ENCODE assay signal across 27 cellular contexts in the genomic region with DNA sequence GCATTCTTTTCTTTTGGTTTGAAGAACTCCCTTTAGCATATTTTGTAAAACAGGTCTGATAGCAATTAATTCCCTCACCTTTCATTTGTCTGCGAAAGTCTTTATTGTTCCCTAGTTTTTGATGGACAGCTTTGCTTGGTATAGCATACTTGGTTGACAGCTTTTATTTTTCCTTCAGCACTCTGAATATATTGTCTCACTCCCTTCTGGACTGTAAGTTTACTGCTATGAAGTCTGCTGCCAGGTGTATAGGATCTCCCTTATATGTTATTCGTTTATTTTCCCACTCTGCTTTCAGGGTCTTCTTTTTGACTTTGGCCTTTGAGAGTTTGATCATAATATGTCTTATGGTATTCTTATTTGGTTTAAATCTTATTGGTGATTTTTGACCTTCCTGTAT.
"Had no signal": no experiment of that assay in that cellular context is flagged by ENCODE, and none has a peak within 500 bp of the region (broad histone marks: within the 10 kb centered on the region; RNA-seq: fewer than 3 reads in every experiment).

No MANE protein-coding gene starts in this region.

- H3K27ac ChIP-seq: stomach, suprapubic skin, testis, thoracic aorta, thyroid gland, tibial artery, tibial nerve, transverse colon, upper lobe of left lung, upper lobe of right lung, uterus, vagina had no signal

- H3K4me3 ChIP-seq: stomach, suprapubic skin, testis, thoracic aorta, thyroid gland, tibial artery, tibial nerve, transverse colon, upper lobe of left lung, upper lobe of right lung, uterus, vagina had no signal

- H3K27ac Mint-ChIP-seq: stimulated activated effector memory CD8-positive, alpha-beta T cell treated with anti-CD3 and anti-CD28 coated beads, Interleukin-12 subunit alpha, Interleukin-12 subunit beta, amount 100 ng/mL, for 72 hours; stimulated activated memory B cell treated with anti-CD40 and anti-IgM and Interleukin-4, amounts not matched to agents 10 μg/mL and 1 μg/mL and 100 μg/mL, for 72 hours; stimulated activated naive CD8-positive, alpha-beta T cell treated with anti-CD3 and anti-CD28 coated beads, Interleukin-15, amount 100 ng/mL, for 72 hours; stimulated activated naive CD8-positive, alpha-beta T cell treated with anti-CD3 and anti-CD28 coated beads, Interleukin-15, Interleukin-2, amounts not matched to agents 100 ng/mL and 50 ng/mL, for 24 hours; type B pancreatic cell had no signal

- H3K36me3 ChIP-seq: stomach, suprapubic skin, thoracic aorta, thyroid gland, tibial artery, tibial nerve, transverse colon, upper lobe of left lung, upper lobe of right lung, uterus, vagina had no signal

- H3K36me3 Mint-ChIP-seq: stimulated activated effector memory CD8-positive, alpha-beta T cell treated with anti-CD3 and anti-CD28 coated beads, Interleukin-12 subunit alpha, Interleukin-12 subunit beta, amount 100 ng/mL, for 72 hours; stimulated activated memory B cell treated with anti-CD40 and anti-IgM and Interleukin-4, amounts not matched to agents 10 μg/mL and 1 μg/mL and 100 μg/mL, for 72 hours; type B pancreatic cell had no signal

- H3K27me3 Mint-ChIP-seq: stimulated activated memory B cell treated with anti-CD40 and anti-IgM and Interleukin-4, amounts not matched to agents 10 μg/mL and 1 μg/mL and 100 μg/mL, for 72 hours; stimulated activated naive CD8-positive, alpha-beta T cell treated with anti-CD3 and anti-CD28 coated beads, Interleukin-15, amount 100 ng/mL, for 72 hours; stimulated activated naive CD8-positive, alpha-beta T cell treated with anti-CD3 and anti-CD28 coated beads, Interleukin-15, Interleukin-2, amounts not matched to agents 100 ng/mL and 50 ng/mL, for 24 hours had no signal

- H3K9me3 ChIP-seq: suprapubic skin, testis, thoracic aorta, thyroid gland, upper lobe of right lung, vagina had no signal

- ATAC-seq: stimulated activated effector memory CD8-positive, alpha-beta T cell treated with anti-CD3 and anti-CD28 coated beads, Interleukin-12 subunit alpha, Interleukin-12 subunit beta, amount 100 ng/mL, for 72 hours; stimulated activated memory B cell treated with anti-CD40 and anti-IgM and Interleukin-4, amounts not matched to agents 10 μg/mL and 1 μg/mL and 100 μg/mL, for 72 hours; stimulated activated naive CD8-positive, alpha-beta T cell treated with anti-CD3 and anti-CD28 coated beads, Interleukin-15, amount 100 ng/mL, for 72 hours; stimulated activated naive CD8-positive, alpha-beta T cell treated with anti-CD3 and anti-CD28 coated beads, Interleukin-15, Interleukin-2, amounts not matched to agents 100 U/mL and 50 U/mL, for 24 hours; upper lobe of right lung had no signal

- H3K4me1 Mint-ChIP-seq: stimulated activated effector memory CD8-positive, alpha-beta T cell treated with anti-CD3 and anti-CD28 coated beads, Interleukin-12 subunit alpha, Interleukin-12 subunit beta, amount 100 ng/mL, for 72 hours; stimulated activated memory B cell treated with anti-CD40 and anti-IgM and Interleukin-4, amounts not matched to agents 10 μg/mL and 1 μg/mL and 100 μg/mL, for 72 hours; stimulated activated naive CD8-positive, alpha-beta T cell treated with anti-CD3 and anti-CD28 coated beads, Interleukin-15, amount 100 ng/mL, for 72 hours had no signal

- DNase-seq: stimulated activated CD4-positive, alpha-beta T cell treated with anti-CD3 and anti-CD28 coated beads, Interleukin-2, amount 100 ng/mL, for 48 hours; stimulated activated CD4-positive, alpha-beta T cell treated with anti-CD3 and anti-CD28 coated beads, Interleukin-4, amount 100 ng/mL, for 1 hour; stimulated activated CD4-positive, alpha-beta T cell treated with anti-CD3 and anti-CD28 coated beads, Interleukin-4, amount 100 ng/mL, for 24 hours; stimulated activated CD4-positive, alpha-beta T cell treated with anti-CD3 and anti-CD28 coated beads, Interleukin-4, amount 100 ng/mL, for 4 hours; stimulated activated CD8-positive, alpha-beta memory T cell treated with anti-CD3 and anti-CD28 coated beads, Interleukin-4, amount 100 ng/mL, for 48 hours; stimulated activated naive CD4-positive, alpha-beta T cell; stimulated activated naive CD4-positive, alpha-beta T cell treated with Interleukin-2 at 50 U/mL for 16 hours; stimulated activated naive CD8-positive, alpha-beta T cell treated with anti-CD3 and anti-CD28 coated beads, Interleukin-15, amount 100 ng/mL, for 72 hours; stimulated activated naive CD8-positive, alpha-beta T cell treated with anti-CD3 and anti-CD28 coated beads, Interleukin-15, Interleukin-2, amounts not matched to agents 100 U/mL and 50 U/mL, for 24 hours; stomach; substantia nigra; testis; thyroid gland; tibial artery; transverse colon; trophoblast cell; upper lobe of left lung; upper lobe of right lung; uterus had no signal

- H3K4me1 ChIP-seq: stomach, suprapubic skin, testis, thyroid gland, tibial artery, tibial nerve, transverse colon, upper lobe of left lung, upper lobe of right lung, uterus, vagina had no signal

- H3K4me3 Mint-ChIP-seq: stimulated activated effector memory CD8-positive, alpha-beta T cell treated with anti-CD3 and anti-CD28 coated beads, Interleukin-12 subunit alpha, Interleukin-12 subunit beta, amount 100 ng/mL, for 72 hours; stimulated activated memory B cell treated with anti-CD40 and anti-IgM and Interleukin-4, amounts not matched to agents 10 μg/mL and 1 μg/mL and 100 μg/mL, for 72 hours; stimulated activated naive CD8-positive, alpha-beta T cell treated with anti-CD3 and anti-CD28 coated beads, Interleukin-15, amount 100 ng/mL, for 72 hours; stimulated activated naive CD8-positive, alpha-beta T cell treated with anti-CD3 and anti-CD28 coated beads, Interleukin-15, Interleukin-2, amounts not matched to agents 100 ng/mL and 50 ng/mL, for 24 hours; type B pancreatic cell had no signal
